10 cellular contexts compared by ENCODE assay signal in genomic region chr2:33620-34019, GRCh38. TPM values are rescaled to one million over a fixed set of nuclear protein-coding genes. Genes with fewer than 3 reads are reported as not detected.
DNase-seq lines count a peak whose midpoint lies in the region; ATAC-seq and TF ChIP-seq lines count a peak whose summit lies in the region.
"Had no signal": no experiment of that assay in that cellular context is flagged by ENCODE, and none has a peak within 500 bp of the region (broad histone marks: within the 10 kb centered on the region; RNA-seq: fewer than 3 reads in every experiment).

No MANE protein-coding gene starts in this region.

- no peak overlapping the region for H3K9ac ChIP-seq in mammary epithelial cell (ENCODE audit: insufficient read depth, low read length)
- H3K9ac ChIP-seq: SK-N-SH had no signal

- no peak for TF ChIP-seq CTCF in mammary epithelial cell (conservative IDR thresholded peaks at IDR 0.05 in 1 of 2, IDR thresholded peaks at IDR 0.05 in 1 of 2; ENCODE audit: extremely low read depth in 1 of 2, insufficient read depth in 1 of 2, low read depth in 1 of 2, low read length in 2 of 2)

- peak overlapping the region; percentile 50 for H3K27ac ChIP-seq in mammary epithelial cell (ENCODE audit: insufficient read depth, low read depth, low read length)

- dilution Hi-C loops in mammary epithelial cell (cut with HindIII; ENCODE audit: low sequenced_read_pairs) = no loop called here

- intact Hi-C loops in mammary epithelial cell (cut with micrococcal nuclease) = no loop called here

- no peaks in the 10 kb centered on the region for H4K20me1 ChIP-seq in mammary epithelial cell (ENCODE audit: insufficient read depth, low read length)

- H3K36me3 ChIP-seq in mammary epithelial cell (ENCODE audit: insufficient read depth, low read length) = peaks cover 3% of the 10 kb centered on the region

- no peak overlapping the region for H2AFZ ChIP-seq in mammary epithelial cell (ENCODE audit: low read depth, low read length)

- H3K4me2 ChIP-seq in mammary epithelial cell (ENCODE audit: insufficient read depth, low read depth, low read length) = peak overlapping the region; percentile 36
- H3K4me2 ChIP-seq: SK-N-SH had no signal

- H3K4me3 ChIP-seq in mammary epithelial cell (replicated peaks in 1 of 3; ENCODE audit: insufficient read depth in 1 of 3, low read depth in 2 of 3, low read length in 3 of 3) = no peak overlapping the region

- H3K9me3 ChIP-seq in mammary epithelial cell (replicated peaks; ENCODE audit: insufficient read depth, low read length) = no peaks in the 10 kb centered on the region
- H3K9me3 ChIP-seq: SK-N-SH had no signal

- in situ Hi-C loops in mammary epithelial cell (cut with MboI; ENCODE audit: low sequenced_read_pairs in 2 of 2) = no loop called here

- no peaks in the 10 kb centered on the region for H3K27me3 ChIP-seq in mammary epithelial cell (ENCODE audit: insufficient read depth, low read length)

- peaks cover 8% of the 10 kb centered on the region for H3K79me2 ChIP-seq in mammary epithelial cell (ENCODE audit: insufficient read depth, low read length)

- no TSS peak for BruUV-seq in mammary epithelial cell (replicated peaks; lab: Mats Ljungman, UMichigan)

- ATAC-seq in GM21619 (IDR thresholded peaks at IDR 0.05; ENCODE audit: unreplicated experiment) (peak; percentile 48), HG03460 (IDR thresholded peaks at IDR 0.05; ENCODE audit: unreplicated experiment) (no peak), HG02973 (IDR thresholded peaks at IDR 0.05; ENCODE audit: unreplicated experiment) (no peak)

- peak; percentile 68 for DNase-seq in activated CD4-positive, alpha-beta T cell treated with anti-CD3 and anti-CD28 coated beads for 48 hours
- DNase-seq in mammary epithelial cell = peak; percentile 92
- DNase-seq in stimulated activated CD4-positive, alpha-beta T cell treated with anti-CD3 and anti-CD28 coated beads, Interleukin-2, amount 100 ng/mL, for 24 hours = peak; percentile 50 to 51
- DNase-seq in NCI-H1092 (lab: John Stamatoyannopoulos, UW) = no peak
- no peak for DNase-seq in inferior parietal cortex (ENCODE audit: extremely low spot score)
- DNase-seq: IMR-90, SK-N-SH had no signal

- peaks cover 69% of the 10 kb centered on the region for H3K4me1 ChIP-seq in mammary epithelial cell (ENCODE audit: insufficient read depth, low read length)

- CTCF ChIA-PET in mammary epithelial cell (lab: Charles Lee; ENCODE audit: low non-redundant PET) = no interaction called here

- 3% methylated on average over 7 of the region's 7 CpGs for WGBS in mammary epithelial cell (ENCODE audit: low coverage, missing lambda C conversion rate)

RNA-seq across cellular contexts. Expression of gene FAM110C, which starts 12.7 kb away (rescaled TPM):
- total RNA-seq in mammary epithelial cell = 10 to 100 TPM; 37.3 to 46.9 TPM
- polyA plus RNA-seq in mammary epithelial cell = 18.5 TPM
- polyA minus RNA-seq in mammary epithelial cell = 31.2 TPM
- total RNA-seq: IMR-90 had no signal
- polyA plus RNA-seq: IMR-90, SK-N-SH had no signal

Comparison
In these comparisons a context has a peak if more than half of its experiments do, and no peak if none do; other contexts are left out.
1. DNase-seq: peak in activated CD4-positive, alpha-beta T cell treated with anti-CD3 and anti-CD28 coated beads for 48 hours (single experiment), mammary epithelial cell (single experiment) and stimulated activated CD4-positive, alpha-beta T cell treated with anti-CD3 and anti-CD28 coated beads, Interleukin-2, amount 100 ng/mL, for 24 hours (2 of 2); none in NCI-H1092 (single experiment) and inferior parietal cortex (single experiment).